28 cellular contexts compared by ENCODE assay signal in genomic region chr1:109828756-109829505, GRCh38.
DNase-seq lines count a peak whose midpoint lies in the region; FAIRE-seq and TF ChIP-seq lines count a peak whose summit lies in the region.
"Had no signal": no experiment of that assay in that cellular context is flagged by ENCODE, and none has a peak within 500 bp of the region (broad histone marks: within the 10 kb centered on the region; RNA-seq: fewer than 3 reads in every experiment).

No MANE protein-coding gene starts in this region.

- no peak overlapping the region for H2BK5ac ChIP-seq in mesenchymal stem cell (ENCODE audit: low read depth, low read length, poor library complexity, severe bottlenecking)

- no peak overlapping the region for H3K18ac ChIP-seq in mesenchymal stem cell (ENCODE audit: low read depth in 1 of 2, low read length in 2 of 2)

- peak overlapping the region; percentile 70 for H3K27ac Mint-ChIP-seq in HFFc6
- no peak overlapping the region for H3K27ac Mint-ChIP-seq in astrocyte (ENCODE audit: unreplicated experiment)
- H3K27ac Mint-ChIP-seq: activated CD8-positive, alpha-beta memory T cell treated with anti-CD3 and anti-CD28 coated beads, Interleukin-2, amount 10 ng/mL, durations not matched to agents 7 days and 5 days; brain; CD8-positive, alpha-beta memory T cell; immature natural killer cell; stimulated activated naive CD8-positive, alpha-beta T cell treated with anti-CD3 and anti-CD28 coated beads, Interleukin-15, Interleukin-2, amounts not matched to agents 100 ng/mL and 50 ng/mL, for 24 hours; T-helper 17 cell had no signal

- H2AFZ ChIP-seq in astrocyte (ENCODE audit: low read depth, low read length) (no peak overlapping the region), mesenchymal stem cell (ENCODE audit: low read depth, low read length) (peak overlapping the region; percentile 32)

- H3K4me2 ChIP-seq in astrocyte (ENCODE audit: low read length), result no peak overlapping the region
- no peak overlapping the region for H3K4me2 ChIP-seq in mesenchymal stem cell (ENCODE audit: low read length, poor library complexity, severe bottlenecking)

- no peaks in the 10 kb centered on the region for H3K79me2 ChIP-seq in astrocyte (ENCODE audit: insufficient read depth, low read length)

- H3K36me3 ChIP-seq in astrocyte (ENCODE audit: insufficient read depth, low read length) (no peaks in the 10 kb centered on the region), mesenchymal stem cell (ENCODE audit: control insufficient read depth in 1 of 2, insufficient read depth in 2 of 2, low read depth in 1 of 2, low read length in 2 of 2) (no peaks in the 10 kb centered on the region)
- H3K36me3 ChIP-seq: adrenal gland, BE2C, ovary, thoracic aorta, uterus had no signal

- H3K4me1 ChIP-seq in astrocyte (ENCODE audit: insufficient read depth, low read length) (peaks cover 5% of the 10 kb centered on the region), mesenchymal stem cell (ENCODE audit: control insufficient read depth, insufficient read depth, low read depth, low read length) (peaks cover 15% of the 10 kb centered on the region)
- H3K4me1 ChIP-seq: BE2C had no signal

- H3K27ac ChIP-seq in astrocyte (ENCODE audit: low read depth, low read length) (no peak overlapping the region), mesenchymal stem cell (ENCODE audit: low read length, poor library complexity, severe bottlenecking) (peak overlapping the region; percentile 16)
- H3K27ac ChIP-seq: adrenal gland, ovary, uterus had no signal

- H3K27me3 Mint-ChIP-seq in HFFc6 (ENCODE audit: insufficient read depth) (no peaks in the 10 kb centered on the region), astrocyte (ENCODE audit: low read depth, unreplicated experiment) (peaks cover 11% of the 10 kb centered on the region)
- H3K27me3 Mint-ChIP-seq: activated CD8-positive, alpha-beta memory T cell treated with anti-CD3 and anti-CD28 coated beads, Interleukin-2, amount 10 ng/mL, durations not matched to agents 7 days and 5 days; stimulated activated naive CD8-positive, alpha-beta T cell treated with anti-CD3 and anti-CD28 coated beads, Interleukin-15, Interleukin-2, amounts not matched to agents 100 ng/mL and 50 ng/mL, for 24 hours; T-helper 17 cell had no signal

- no peak overlapping the region; the same call in 1 of the 2 replicates for H3K4me3 Mint-ChIP-seq in HFFc6
- no peak overlapping the region for H3K4me3 Mint-ChIP-seq in astrocyte (ENCODE audit: unreplicated experiment)
- H3K4me3 Mint-ChIP-seq: activated CD8-positive, alpha-beta memory T cell treated with anti-CD3 and anti-CD28 coated beads, Interleukin-2, amount 10 ng/mL, durations not matched to agents 7 days and 5 days; brain; CD8-positive, alpha-beta memory T cell; immature natural killer cell; stimulated activated naive CD8-positive, alpha-beta T cell treated with anti-CD3 and anti-CD28 coated beads, Interleukin-15, Interleukin-2, amounts not matched to agents 100 ng/mL and 50 ng/mL, for 24 hours; T-helper 17 cell had no signal

- H3K36me3 Mint-ChIP-seq in HFFc6 (ENCODE audit: low read depth), result no peaks in the 10 kb centered on the region
- H3K36me3 Mint-ChIP-seq in astrocyte (ENCODE audit: low read depth, unreplicated experiment), result no peaks in the 10 kb centered on the region
- H3K36me3 Mint-ChIP-seq: brain, immature natural killer cell had no signal

- no peak overlapping the region for H4K8ac ChIP-seq in mesenchymal stem cell (ENCODE audit: low read length)

- no peak overlapping the region for H2BK12ac ChIP-seq in mesenchymal stem cell (ENCODE audit: low read length in 2 of 2)

- H2BK120ac ChIP-seq in mesenchymal stem cell (ENCODE audit: low read depth, low read length), result no peak overlapping the region

- H3K23ac ChIP-seq in mesenchymal stem cell (ENCODE audit: low read length in 2 of 2), result no peak overlapping the region

- H3K27me3 ChIP-seq in astrocyte (ENCODE audit: insufficient read depth, low read length) (no peaks in the 10 kb centered on the region), mesenchymal stem cell (ENCODE audit: control insufficient read depth in 1 of 2, insufficient read depth in 1 of 2, low read length in 2 of 2) (no peaks in the 10 kb centered on the region)
- H3K27me3 ChIP-seq: adrenal gland, BE2C, ovary, uterus had no signal

- no peak overlapping the region for H3K4me3 ChIP-seq in astrocyte (ENCODE audit: insufficient read depth, low read depth, low read length)
- no peak overlapping the region for H3K4me3 ChIP-seq in mesenchymal stem cell (ENCODE audit: insufficient read depth in 1 of 2, low read depth in 1 of 2, low read length in 2 of 2)
- H3K4me3 ChIP-seq: adrenal gland, ovary, thoracic aorta, uterus had no signal

- no peaks in the 10 kb centered on the region for H4K20me1 ChIP-seq in astrocyte (ENCODE audit: insufficient read depth, low read length)

- no peak overlapping the region for H2BK15ac ChIP-seq in mesenchymal stem cell (ENCODE audit: low read depth, poor library complexity, severe bottlenecking)

- no peaks in the 10 kb centered on the region for H3K79me1 ChIP-seq in mesenchymal stem cell (replicated peaks; ENCODE audit: low read length, poor library complexity, severe bottlenecking)

- peak; percentile 39 for DNase-seq in AG20443 (ENCODE audit: low spot score)
- DNase-seq in HFFc6, result peak; percentile 28
- peak; percentile 30 for DNase-seq in astrocyte (ENCODE audit: low read depth)
- no peak for DNase-seq in mesenchymal stem cell
- DNase-seq in activated CD4-positive, alpha-beta T cell treated with anti-CD3 and anti-CD28 coated beads, Interleukin-2, amount 50 U/mL, for 48 hours, result no peak
- no peak for DNase-seq in anterior cingulate cortex (lab: John Stamatoyannopoulos, UW)
- DNase-seq in DMS153 (lab: John Stamatoyannopoulos, UW), result no peak
- DNase-seq in mesenteric fat pad (ENCODE audit: low spot score), result no peak
- DNase-seq: activated naive CD4-positive, alpha-beta T cell; BE2C; CD8-positive, alpha-beta memory T cell; H7; hypothalamus; immature natural killer cell; NCI-H1930; NCI-H526; OCI-M1; ovary; small intestine; T-helper 17 cell; uterus had no signal

- H3K14ac ChIP-seq in mesenchymal stem cell (ENCODE audit: low read length in 2 of 2), result peak overlapping the region in 1 of 2 experiments; percentile 58

- no peak overlapping the region for H3K4ac ChIP-seq in mesenchymal stem cell (ENCODE audit: low read depth in 1 of 2, low read length in 2 of 2)

- TF ChIP-seq CTCF in HFFc6 (IDR thresholded peaks at IDR 0.05) (no peak), astrocyte (IDR thresholded peaks at IDR 0.05; ENCODE audit: insufficient read depth, low read depth, low read length) (no peak)

- peaks cover 2% of the 10 kb centered on the region for H3K9me3 ChIP-seq in astrocyte (ENCODE audit: insufficient read depth, low read depth, low read length)
- H3K9me3 ChIP-seq in mesenchymal stem cell (ENCODE audit: control insufficient read depth, low read length), result no peaks in the 10 kb centered on the region
- H3K9me3 ChIP-seq: adrenal gland, BE2C, ovary, thoracic aorta, uterus had no signal

- H3K9ac ChIP-seq in astrocyte (ENCODE audit: low read length), result no peak overlapping the region
- no peak overlapping the region for H3K9ac ChIP-seq in mesenchymal stem cell (ENCODE audit: low read length)

- 89% methylated on average over 8 of the region's 8 CpGs for WGBS in mesenchymal stem cell

- peak overlapping the region; percentile 62 for H4K91ac ChIP-seq in mesenchymal stem cell (ENCODE audit: low read length)

- H3K9me3 Mint-ChIP-seq in HFFc6, result no peaks in the 10 kb centered on the region
- peaks cover 6% of the 10 kb centered on the region for H3K9me3 Mint-ChIP-seq in astrocyte (ENCODE audit: unreplicated experiment)

- no peak overlapping the region for H2AK5ac ChIP-seq in mesenchymal stem cell (ENCODE audit: low read length, severe bottlenecking)

- FAIRE-seq in astrocyte (lab: Jason Lieb, UNC), result no peak
- FAIRE-seq: endothelial cell of umbilical vein, GM12891, small intestine had no signal

- H3K4me1 Mint-ChIP-seq in HFFc6 (ENCODE audit: low read depth), result peaks cover 48% of the 10 kb centered on the region
- peaks cover 6% of the 10 kb centered on the region for H3K4me1 Mint-ChIP-seq in astrocyte (ENCODE audit: low read depth, unreplicated experiment)
- H3K4me1 Mint-ChIP-seq: brain had no signal

Comparison
In these comparisons a context has a peak if more than half of its experiments do, and no peak if none do; other contexts are left out.
1. DNase-seq: peak in AG20443 (single experiment), HFFc6 (single experiment) and astrocyte (single experiment); none in mesenchymal stem cell (single experiment), activated CD4-positive, alpha-beta T cell treated with anti-CD3 and anti-CD28 coated beads, Interleukin-2, amount 50 U/mL, for 48 hours (0 of 2), anterior cingulate cortex (0 of 58), DMS153 (single experiment) and mesenteric fat pad (single experiment).